Comparison of ENCODE assay signal across 1 cellular context in genomic region chr16:69105501-69106361, GRCh38.
TF ChIP-seq lines count a peak whose summit lies in the region.

TSS of gene HAS3 (plus strand) at chr16:69105653. CDS start at chr16:69109396, 3,743 bp downstream.

TF ChIP-seq in WTC11, 78 proteins besides CTCF, POLR2A, EP300 and RAD21 (continued from another document and continues in another):
- TF ChIP-seq ZSCAN18 (CRISPR knock-in tag; IDR thresholded peaks at IDR 0.05): no peak
- TF ChIP-seq STAT6 (CRISPR knock-in tag; conservative IDR thresholded peaks at IDR 0.05; ENCODE audit: low read depth): no peak
- no peak for TF ChIP-seq MLX (CRISPR knock-in tag; IDR thresholded peaks at IDR 0.05)
- no peak for TF ChIP-seq ZNF138 (CRISPR knock-in tag; conservative IDR thresholded peaks at IDR 0.05)
- TF ChIP-seq ZNF232 (CRISPR knock-in tag; IDR thresholded peaks at IDR 0.05): peak; percentile 47
- TF ChIP-seq CREM (CRISPR knock-in tag; IDR thresholded peaks at IDR 0.05): no peak
- TF ChIP-seq JUN (CRISPR knock-in tag; IDR thresholded peaks at IDR 0.05): no peak
- TF ChIP-seq OVOL2 (CRISPR knock-in tag; IDR thresholded peaks at IDR 0.05; ENCODE audit: borderline replicate concordance): no peak
- TF ChIP-seq NFYB (CRISPR knock-in tag; conservative IDR thresholded peaks at IDR 0.05; ENCODE audit: low read depth): no peak; the same call in 1 of the 2 replicates
- no peak for TF ChIP-seq NFE2L1 (CRISPR knock-in tag; IDR thresholded peaks at IDR 0.05)
- 0 out of 2 replicates have a peak, but pooled peaks have one; percentile 14 for TF ChIP-seq ZNF425 (CRISPR knock-in tag; conservative IDR thresholded peaks at IDR 0.05)
- TF ChIP-seq RELA (CRISPR knock-in tag; IDR thresholded peaks at IDR 0.05; ENCODE audit: borderline replicate concordance): no peak
- no peak for TF ChIP-seq EMX1 (CRISPR knock-in tag; IDR thresholded peaks at IDR 0.05)
- TF ChIP-seq MAX (CRISPR knock-in tag; IDR thresholded peaks at IDR 0.05): no peak; the same call in 1 of the 2 replicates
- TF ChIP-seq PREB (CRISPR knock-in tag; IDR thresholded peaks at IDR 0.05; ENCODE audit: borderline replicate concordance): no peak
- no peak for TF ChIP-seq NR3C1 (CRISPR knock-in tag; conservative IDR thresholded peaks at IDR 0.05; ENCODE audit: low read depth)
- no peak for TF ChIP-seq ZNF532 (CRISPR knock-in tag; IDR thresholded peaks at IDR 0.05; ENCODE audit: borderline replicate concordance)
- TF ChIP-seq PRRX2 (CRISPR knock-in tag; IDR thresholded peaks at IDR 0.05): no peak
- no peak for TF ChIP-seq HMGXB4 (CRISPR knock-in tag; IDR thresholded peaks at IDR 0.05)
- TF ChIP-seq RORB (CRISPR knock-in tag; IDR thresholded peaks at IDR 0.05): no peak
- no peak for TF ChIP-seq ZBTB21 (CRISPR knock-in tag; IDR thresholded peaks at IDR 0.05; ENCODE audit: borderline replicate concordance)
- TF ChIP-seq ELF4 (CRISPR knock-in tag; IDR thresholded peaks at IDR 0.05; ENCODE audit: low read depth): no peak
- TF ChIP-seq TP53 (CRISPR knock-in tag; IDR thresholded peaks at IDR 0.05): no peak
- TF ChIP-seq SMAD4 (CRISPR knock-in tag; IDR thresholded peaks at IDR 0.05): 0 out of 2 replicates have a peak, but pooled peaks have one; percentile 20
- TF ChIP-seq ETV6 (CRISPR knock-in tag; IDR thresholded peaks at IDR 0.05): peak; percentile 60; the same call in 1 of the 2 replicates
- no peak for TF ChIP-seq IRF2 (CRISPR knock-in tag; IDR thresholded peaks at IDR 0.05; ENCODE audit: borderline replicate concordance, low read depth)
- TF ChIP-seq ATF1 (CRISPR knock-in tag; IDR thresholded peaks at IDR 0.05): no peak
- no peak for TF ChIP-seq NR2C2 (CRISPR knock-in tag; IDR thresholded peaks at IDR 0.05)
- no peak for TF ChIP-seq NR1H2 (CRISPR knock-in tag; IDR thresholded peaks at IDR 0.05)
- no peak for TF ChIP-seq ZNF263 (CRISPR knock-in tag; IDR thresholded peaks at IDR 0.05; ENCODE audit: low read depth)
- no peak for TF ChIP-seq ZNF423 (CRISPR knock-in tag; IDR thresholded peaks at IDR 0.05)
- no peak for TF ChIP-seq CBFB (CRISPR knock-in tag; IDR thresholded peaks at IDR 0.05; ENCODE audit: low read depth)
- no peak for TF ChIP-seq IRF1 (CRISPR knock-in tag; IDR thresholded peaks at IDR 0.05)
- TF ChIP-seq ZNF512 (CRISPR knock-in tag; IDR thresholded peaks at IDR 0.05; ENCODE audit: borderline replicate concordance): no peak
- TF ChIP-seq CREB1 (CRISPR knock-in tag; IDR thresholded peaks at IDR 0.05): no peak
- TF ChIP-seq TEAD1 (CRISPR knock-in tag; IDR thresholded peaks at IDR 0.05): no peak; the same call in 1 of the 2 replicates
- no peak for TF ChIP-seq GTF2I (CRISPR knock-in tag; conservative IDR thresholded peaks at IDR 0.05)
- TF ChIP-seq ZNF671 (CRISPR knock-in tag; IDR thresholded peaks at IDR 0.05): peak; percentile 61; the same call in 1 of the 2 replicates
- TF ChIP-seq ERG (CRISPR knock-in tag; IDR thresholded peaks at IDR 0.05): no peak
- no peak for TF ChIP-seq GABPB1 (CRISPR knock-in tag; IDR thresholded peaks at IDR 0.05)
- no peak for TF ChIP-seq E2F5 (CRISPR knock-in tag; IDR thresholded peaks at IDR 0.05)
- peak; percentile 49; the same call in 1 of the 2 replicates for TF ChIP-seq SP1 (CRISPR knock-in tag; conservative IDR thresholded peaks at IDR 0.05)
- 0 out of 2 replicates have a peak, but pooled peaks have one; percentile 17 for TF ChIP-seq SMAD3 (CRISPR knock-in tag; IDR thresholded peaks at IDR 0.05; ENCODE audit: borderline replicate concordance)
